ENCODE assay signal across 30 cellular contexts in the genomic region with DNA sequence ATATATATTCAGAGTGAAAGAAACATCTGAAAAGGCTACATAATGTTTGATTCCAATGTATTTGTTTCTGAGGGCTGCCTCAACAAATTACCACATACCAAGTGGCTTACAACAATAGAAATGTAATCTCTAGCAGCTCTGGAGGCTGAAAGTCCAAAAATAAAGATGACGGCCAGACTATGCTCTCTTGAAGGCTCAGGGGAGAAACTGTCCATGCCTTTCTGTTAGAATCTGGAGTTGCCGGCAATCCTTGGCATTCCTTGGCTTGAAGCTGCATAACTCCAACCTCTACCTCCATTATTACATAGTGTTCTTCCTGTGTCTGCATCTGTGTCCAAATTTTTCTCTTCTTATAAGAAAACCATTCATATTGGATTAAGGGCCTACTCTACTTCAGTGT.
"Had no signal": no experiment of that assay in that cellular context is flagged by ENCODE, and none has a peak within 500 bp of the region (broad histone marks: within the 10 kb centered on the region; RNA-seq: fewer than 3 reads in every experiment).

No MANE protein-coding gene starts in this region.

- H3K4me1 ChIP-seq: Peyer's patch had no signal

- H3K27me3 ChIP-seq: Peyer's patch, SJSA1 had no signal

- H3K27ac Mint-ChIP-seq: activated CD4-positive, alpha-beta T cell treated with anti-CD3 and anti-CD28 coated beads, Interleukin-2, amount 10 ng/mL, durations not matched to agents 24 days and 14 days; activated CD8-positive, alpha-beta T cell treated with anti-CD3 and anti-CD28 coated beads for 36 hours; activated naive CD8-positive, alpha-beta T cell treated with anti-CD3 and anti-CD28 coated beads, Interleukin-2, amount 10 ng/mL, durations not matched to agents 7 days and 5 days; activated T-cell treated with anti-CD3 and anti-CD28 coated beads, Interleukin-2, amount 50 U/mL, for 72 hours; activated T-helper 17 cell treated with anti-CD3 and anti-CD28 coated beads, Interleukin-2, amount 50 U/mL, for 72 hours; T-helper 1 cell treated with Interleukin-12 subunit alpha and Interleukin-12 subunit beta and Interleukin-4 antibody, amounts not matched to agents 30 μg/mL and 1 μg/mL, for 36 hours; T-helper 2 cell treated with Interferon-gamma antibody and Interleukin-4, amounts not matched to agents 5 μg/mL and 100 μg/mL, for 36 hours had no signal

- H3K9me2 ChIP-seq: SK-N-SH had no signal

- H3K9me3 Mint-ChIP-seq: activated CD4-positive, alpha-beta T cell treated with anti-CD3 and anti-CD28 coated beads, Interleukin-2, amount 10 ng/mL, durations not matched to agents 24 days and 14 days; activated CD8-positive, alpha-beta T cell treated with anti-CD3 and anti-CD28 coated beads for 36 hours; activated naive CD8-positive, alpha-beta T cell treated with anti-CD3 and anti-CD28 coated beads, Interleukin-2, amount 10 ng/mL, durations not matched to agents 7 days and 5 days; activated T-cell treated with anti-CD3 and anti-CD28 coated beads, Interleukin-2, amount 50 U/mL, for 72 hours; activated T-helper 17 cell treated with anti-CD3 and anti-CD28 coated beads, Interleukin-2, amount 50 U/mL, for 72 hours; brain; T-helper 1 cell treated with Interleukin-12 subunit alpha and Interleukin-12 subunit beta and Interleukin-4 antibody, amounts not matched to agents 30 μg/mL and 1 μg/mL, for 36 hours; T-helper 2 cell treated with Interferon-gamma antibody and Interleukin-4, amounts not matched to agents 5 μg/mL and 100 μg/mL, for 36 hours had no signal

- H3K36me3 ChIP-seq: Peyer's patch, SJSA1 had no signal

- H3K36me3 Mint-ChIP-seq: brain had no signal

- H3K4me3 Mint-ChIP-seq: activated CD4-positive, alpha-beta T cell treated with anti-CD3 and anti-CD28 coated beads, Interleukin-2, amount 10 ng/mL, durations not matched to agents 24 days and 14 days; activated CD8-positive, alpha-beta T cell treated with anti-CD3 and anti-CD28 coated beads for 36 hours; activated naive CD8-positive, alpha-beta T cell treated with anti-CD3 and anti-CD28 coated beads, Interleukin-2, amount 10 ng/mL, durations not matched to agents 7 days and 5 days; activated T-cell treated with anti-CD3 and anti-CD28 coated beads, Interleukin-2, amount 50 U/mL, for 72 hours; activated T-helper 17 cell treated with anti-CD3 and anti-CD28 coated beads, Interleukin-2, amount 50 U/mL, for 72 hours; brain; T-helper 1 cell treated with Interleukin-12 subunit alpha and Interleukin-12 subunit beta and Interleukin-4 antibody, amounts not matched to agents 30 μg/mL and 1 μg/mL, for 36 hours; T-helper 2 cell treated with Interferon-gamma antibody and Interleukin-4, amounts not matched to agents 5 μg/mL and 100 μg/mL, for 36 hours had no signal

- H3K27ac ChIP-seq: Peyer's patch, SJSA1 had no signal

- H3K4me2 ChIP-seq: SK-N-SH had no signal

- H3K4me1 Mint-ChIP-seq: activated CD4-positive, alpha-beta T cell treated with anti-CD3 and anti-CD28 coated beads, Interleukin-2, amount 10 ng/mL, durations not matched to agents 24 days and 14 days; activated naive CD8-positive, alpha-beta T cell treated with anti-CD3 and anti-CD28 coated beads, Interleukin-2, amount 10 ng/mL, durations not matched to agents 7 days and 5 days; activated T-helper 17 cell treated with anti-CD3 and anti-CD28 coated beads, Interleukin-2, amount 50 U/mL, for 72 hours had no signal

- DNase-seq: activated CD4-positive, alpha-beta T cell treated with anti-CD3 and anti-CD28 coated beads, Interleukin-2, amount 10 ng/mL, durations not matched to agents 24 days and 14 days; activated CD4-positive, alpha-beta T cell treated with anti-CD3 and anti-CD28 coated beads, Interleukin-2, amount 50 U/mL, for 4 hours; activated CD8-positive, alpha-beta T cell treated with anti-CD3 and anti-CD28 coated beads for 36 hours; activated effector memory CD4-positive, alpha-beta T cell treated with anti-CD3 and anti-CD28 coated beads, Interleukin-2, amount 50 U/mL, for 16 hours; activated naive CD4-positive, alpha-beta T cell; activated naive CD4-positive, alpha-beta T cell treated with anti-CD3 and anti-CD28 coated beads, Interleukin-2, amount 50 U/mL, for 16 hours; activated naive CD8-positive, alpha-beta T cell treated with anti-CD3 and anti-CD28 coated beads, Interleukin-2, amount 10 ng/mL, durations not matched to agents 7 days and 5 days; activated T-cell treated with anti-CD3 and anti-CD28 coated beads, Interleukin-2, amount 50 U/mL, for 1 hour; activated T-cell treated with anti-CD3 and anti-CD28 coated beads, Interleukin-2, amount 50 U/mL, for 72 hours; anterior cingulate cortex; caudate nucleus; NCI-H1092 treated with DMSO at 0.1 percent for 48 hours; NCI-H146; NCI-H187; NCI-H2029 treated with DMSO at 0.1 percent for 48 hours; NCI-H2107; NCI-H2171; NCI-H446; NCI-H524 treated with DMSO at 0.1 percent for 48 hours; PC-3; Peyer's patch; RPMI8226; SHP77 treated with DMSO at 0.1 percent for 48 hours; SK-N-SH had no signal

- H3K9ac ChIP-seq: SK-N-SH had no signal

- H3K4me3 ChIP-seq: K562, Peyer's patch, SJSA1 had no signal

- H3K27me3 Mint-ChIP-seq: activated CD4-positive, alpha-beta T cell treated with anti-CD3 and anti-CD28 coated beads, Interleukin-2, amount 10 ng/mL, durations not matched to agents 24 days and 14 days; activated T-helper 17 cell treated with anti-CD3 and anti-CD28 coated beads, Interleukin-2, amount 50 U/mL, for 72 hours; brain had no signal

- ATAC-seq: activated CD8-positive, alpha-beta T cell treated with anti-CD3 and anti-CD28 coated beads for 36 hours; activated T-cell treated with anti-CD3 and anti-CD28 coated beads, Interleukin-2, amount 50 U/mL, for 72 hours; activated T-helper 17 cell treated with anti-CD3 and anti-CD28 coated beads, Interleukin-2, amount 50 U/mL, for 72 hours; K562; PC-3 had no signal

- H3K9me3 ChIP-seq: Peyer's patch, SJSA1, SK-N-SH had no signal
